Comparison of ENCODE assay signal across 8 cellular contexts in genomic region chr3:152268501-152269422, GRCh38. TPM values are rescaled to one million over a fixed set of nuclear protein-coding genes. Genes with fewer than 3 reads are reported as not detected.
A peak's percentile ranks its signal among the peaks of the same experiment; 100 is the strongest.
DNase-seq lines count a peak whose midpoint lies in the region; ATAC-seq and TF ChIP-seq lines count a peak whose summit lies in the region.

MBNL1 (plus strand) TSS chr3:152268929; CDS start chr3:152300194, 31,265 bp downstream.

- H3K27me3 Mint-ChIP-seq in endothelial cell (ENCODE audit: unreplicated experiment) = peaks cover 2% of the 10 kb centered on the region

- peak within 1 kb of the TSS; percentile 99 for H3K4me3 Mint-ChIP-seq in endothelial cell (ENCODE audit: unreplicated experiment)

- no peak for TF ChIP-seq CTCF in endothelial cell (IDR thresholded peaks at IDR 0.05; ENCODE audit: unreplicated experiment)

- DNase-seq in Caki2 (ENCODE audit: low read depth) = peak; percentile 87
- DNase-seq in HuH-7.5 (ENCODE audit: low spot score) = peak; percentile 34
- DNase-seq in OCI-M1 (lab: John Stamatoyannopoulos, UW) = peak; percentile 87
- peak; percentile 71 for DNase-seq in activated T-cell treated with anti-CD3 and anti-CD28 coated beads for 1 hour (ENCODE audit: low read depth)
- peak; percentile 76 for DNase-seq in endothelial cell (ENCODE audit: low spot score)
- DNase-seq in midbrain (lab: John Stamatoyannopoulos, UW) = peak; percentile 83
- peak; percentile 68 to 69 for DNase-seq in stimulated activated CD8-positive, alpha-beta memory T cell treated with anti-CD3 and anti-CD28 coated beads, Interleukin-2, amount 100 ng/mL, for 1 hour (ENCODE audit: low read depth in 2 of 2)

- no peaks in the 10 kb centered on the region for H3K36me3 Mint-ChIP-seq in endothelial cell (ENCODE audit: low read depth, unreplicated experiment)

- H3K9me3 Mint-ChIP-seq in endothelial cell (ENCODE audit: unreplicated experiment) = no peaks in the 10 kb centered on the region

- peaks cover 36% of the 10 kb centered on the region for H3K4me1 Mint-ChIP-seq in endothelial cell (ENCODE audit: unreplicated experiment)

- peak; percentile 56 for ATAC-seq in GM21447 (IDR thresholded peaks at IDR 0.05; ENCODE audit: unreplicated experiment)

- peak within 1 kb of the TSS; percentile 93 for H3K27ac Mint-ChIP-seq in endothelial cell (ENCODE audit: unreplicated experiment)

- in situ Hi-C loops in Caki2 (cut with HindIII; ENCODE audit: low pct_unique_long_range_greater_than_20kb, low sequenced_read_pairs) = no loop called here

RNA-seq across cellular contexts. Expression of gene MBNL1, which starts in this region (rescaled TPM):
- 68.1 and 89.0 TPM in 2 replicates for total RNA-seq in Caki2 (2014; rRNA removed; shearing (Covaris generic); ENCODE audit: low replicate concordance)
- 54.1 TPM for total RNA-seq in endothelial cell (ENCODE audit: unreplicated experiment)

Comparison
In these comparisons a context has a peak if more than half of its experiments do, and no peak if none do; other contexts are left out.
1. Peak in every context shown above with its lines: DNase-seq and ATAC-seq.
2. DNase-seq: peak in every context shown above with its lines; median percentile 87 in Caki2; 87 in OCI-M1; 83 in midbrain; 76 in endothelial cell; 71 in activated T-cell treated with anti-CD3 and anti-CD28 coated beads for 1 hour; 68 in stimulated activated CD8-positive, alpha-beta memory T cell treated with anti-CD3 and anti-CD28 coated beads, Interleukin-2, amount 100 ng/mL, for 1 hour; 34 in HuH-7.5.